11 cellular contexts compared by ENCODE assay signal in the genomic region with DNA sequence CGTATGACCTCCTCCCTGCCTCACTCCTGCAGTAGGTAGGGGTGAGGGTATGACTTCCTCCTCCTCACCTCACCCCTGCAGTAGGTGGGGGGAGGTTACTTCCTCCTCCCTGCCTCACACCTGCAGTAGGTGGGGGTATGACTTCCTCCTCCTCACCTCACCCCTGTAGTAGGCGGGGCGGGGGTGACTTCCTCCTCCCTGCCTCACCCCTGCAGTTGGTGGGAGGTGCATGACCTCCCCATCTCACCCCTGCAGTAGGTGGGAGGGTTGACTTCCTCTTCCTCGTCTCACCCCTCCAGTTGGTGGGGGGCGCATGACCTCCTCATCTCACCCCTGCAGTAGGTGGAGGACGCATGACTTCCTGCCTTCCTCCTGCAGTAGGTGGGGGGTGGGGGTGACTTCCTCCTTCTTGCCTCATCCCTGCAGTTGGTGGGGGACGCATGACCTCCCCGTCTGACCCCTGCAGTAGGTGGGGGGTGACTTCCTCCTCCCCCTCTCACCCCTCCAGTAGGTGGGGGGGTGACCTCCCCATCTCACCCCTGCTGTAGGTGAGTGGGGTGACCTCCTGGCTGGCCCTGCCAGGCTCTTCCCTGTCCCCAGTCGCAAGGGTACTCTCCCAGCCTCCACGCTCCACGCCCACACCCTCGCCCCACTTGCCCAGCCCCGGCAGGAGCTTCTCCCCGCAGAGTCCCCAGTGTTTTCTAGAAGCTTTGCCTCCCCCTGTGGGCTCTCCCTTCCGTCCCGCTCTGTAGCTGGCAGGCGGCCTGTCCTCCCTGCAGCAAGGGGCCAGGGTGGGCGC. TPM values are rescaled to one million over a fixed set of nuclear protein-coding genes. Genes with fewer than 3 reads are reported as not detected.
DNase-seq lines count a peak whose midpoint lies in the region; ATAC-seq, FAIRE-seq and TF ChIP-seq lines count a peak whose summit lies in the region.
"Had no signal": no experiment of that assay in that cellular context is flagged by ENCODE, and none has a peak within 500 bp of the region (broad histone marks: within the 10 kb centered on the region; RNA-seq: fewer than 3 reads in every experiment).

No MANE protein-coding gene starts in this region.

- H3K27ac ChIP-seq in CD8-positive, alpha-beta T cell (ENCODE audit: low read depth, low read length): no peak overlapping the region
- no peak overlapping the region for H3K27ac ChIP-seq in Karpas-422 (ENCODE audit: low read length)
- no peak overlapping the region for H3K27ac ChIP-seq in K562 (ENCODE audit: extremely low read depth, low read depth, low read length)
- H3K27ac ChIP-seq in trophoblast cell (ENCODE audit: low read depth, low read length): no peak overlapping the region
- H3K27ac ChIP-seq in ascending aorta: no peak overlapping the region

- no peak for TF ChIP-seq POLR2A in K562 (conservative IDR thresholded peaks at IDR 0.05)

- H2AK5ac ChIP-seq in trophoblast cell (ENCODE audit: low read length): no peak overlapping the region

- ATAC-seq in CD8-positive, alpha-beta T cell: peak; percentile 7
- no peak for ATAC-seq in K562

- no peak overlapping the region for H4K8ac ChIP-seq in trophoblast cell (ENCODE audit: low read depth, low read length)

- no peak overlapping the region for H3K4me2 ChIP-seq in Karpas-422 (ENCODE audit: low read depth, low read length, poor library complexity, severe bottlenecking)
- no peak overlapping the region for H3K4me2 ChIP-seq in K562 (ENCODE audit: insufficient read depth, low read length)
- H3K4me2 ChIP-seq in trophoblast cell (ENCODE audit: low read length): no peak overlapping the region

- FAIRE-seq in K562 (lab: Jason Lieb, UNC): no peak

- no peaks in the 10 kb centered on the region for H3K9me2 ChIP-seq in Karpas-422 (replicated peaks; ENCODE audit: insufficient read depth, low read length)

- no peaks in the 10 kb centered on the region for H3K27me3 Mint-ChIP-seq in CD8-positive, alpha-beta T cell (ENCODE audit: low read depth)

- no TSS peak for BruUV-seq in K562 (replicated peaks; lab: Mats Ljungman, UMichigan)

- H3K9me3 ChIP-seq in CD8-positive, alpha-beta T cell (ENCODE audit: low read length): no peaks in the 10 kb centered on the region
- H3K9me3 ChIP-seq in Karpas-422 (ENCODE audit: low read length): no peaks in the 10 kb centered on the region
- H3K9me3 ChIP-seq in K562 (replicated peaks; ENCODE audit: control insufficient read depth, insufficient read depth, low read depth, low read length): no peaks in the 10 kb centered on the region
- peaks cover 2% of the 10 kb centered on the region for H3K9me3 ChIP-seq in trophoblast cell (ENCODE audit: insufficient read depth, low read depth, low read length)
- H3K9me3 ChIP-seq in ascending aorta: no peaks in the 10 kb centered on the region
- H3K9me3 ChIP-seq: Peyer's patch, tibial artery had no signal

- H4K91ac ChIP-seq in trophoblast cell (ENCODE audit: low read depth, low read length): no peak overlapping the region

- no peaks in the 10 kb centered on the region for H3K79me1 ChIP-seq in trophoblast cell (ENCODE audit: low read length)

- no peaks in the 10 kb centered on the region for H3K27me3 ChIP-seq in CD8-positive, alpha-beta T cell (ENCODE audit: insufficient read depth, low read length)
- H3K27me3 ChIP-seq in Karpas-422 (ENCODE audit: low read length): no peaks in the 10 kb centered on the region
- no peaks in the 10 kb centered on the region for H3K27me3 ChIP-seq in K562 (ENCODE audit: control insufficient read depth in 2 of 2, insufficient read depth in 2 of 2, low read length in 2 of 2)
- no peaks in the 10 kb centered on the region for H3K27me3 ChIP-seq in trophoblast cell (ENCODE audit: insufficient read depth, low read length)
- H3K27me3 ChIP-seq in ascending aorta: no peaks in the 10 kb centered on the region
- H3K27me3 ChIP-seq: Peyer's patch, tibial artery had no signal

- no peak for TF ChIP-seq RAD21 in K562 (CRISPR knock-in tag; conservative IDR thresholded peaks at IDR 0.05 in 1 of 2, IDR thresholded peaks at IDR 0.05 in 1 of 2)

- H3K23ac ChIP-seq in trophoblast cell (ENCODE audit: low read length): no peak overlapping the region

- no peak overlapping the region for H3K18ac ChIP-seq in trophoblast cell (ENCODE audit: low read length)

- H4K20me1 ChIP-seq in Karpas-422 (ENCODE audit: insufficient read depth, low read depth, low read length) (peaks cover 26% of the 10 kb centered on the region), K562 (replicated peaks; ENCODE audit: control insufficient read depth, insufficient read depth, low read length) (no peaks in the 10 kb centered on the region; the same call in 1 of the 2 replicates)

- peaks cover 43% of the 10 kb centered on the region for H3K4me1 ChIP-seq in CD8-positive, alpha-beta T cell (ENCODE audit: insufficient read depth, low read length)
- H3K4me1 ChIP-seq in Karpas-422 (ENCODE audit: low read length) (no peaks in the 10 kb centered on the region), K562 (replicated peaks in 1 of 2; ENCODE audit: control insufficient read depth in 2 of 2, insufficient read depth in 2 of 2, low read length in 2 of 2) (peaks cover 0 to 11% of the 10 kb centered on the region in 2 experiments; a peak in 3 of 5 replicates), trophoblast cell (ENCODE audit: control insufficient read depth in 1 of 2, insufficient read depth in 2 of 2, low read length in 2 of 2) (no peaks in the 10 kb centered on the region), ascending aorta (peaks cover 0 to 15% of the 10 kb centered on the region in 2 donors)

- no peak overlapping the region for H2BK12ac ChIP-seq in trophoblast cell (ENCODE audit: low read length)

- no peaks in the 10 kb centered on the region for H3K36me3 ChIP-seq in CD8-positive, alpha-beta T cell (ENCODE audit: insufficient read depth, low read length)
- H3K36me3 ChIP-seq in Karpas-422 (ENCODE audit: insufficient read depth, low read length): no peaks in the 10 kb centered on the region
- no peaks in the 10 kb centered on the region for H3K36me3 ChIP-seq in K562 (ENCODE audit: control insufficient read depth, insufficient read depth, low read length)
- H3K36me3 ChIP-seq in trophoblast cell (ENCODE audit: control insufficient read depth in 1 of 2, insufficient read depth in 2 of 2, low read length in 2 of 2): no peaks in the 10 kb centered on the region
- H3K36me3 ChIP-seq in ascending aorta: no peaks in the 10 kb centered on the region
- H3K36me3 ChIP-seq: Peyer's patch, tibial artery had no signal

- in situ Hi-C loops in K562 (cut with MboI): no loop called here

- no peak overlapping the region for H4K12ac ChIP-seq in trophoblast cell (ENCODE audit: low read depth, low read length)

- no peak overlapping the region for H3K4me3 Mint-ChIP-seq in CD8-positive, alpha-beta T cell

- no peaks in the 10 kb centered on the region for H3K9me3 Mint-ChIP-seq in CD8-positive, alpha-beta T cell

- DNase-seq in CD8-positive, alpha-beta T cell: peak in 1 of 7 experiments; percentile 36
- DNase-seq in Karpas-422 (peak; percentile 49), K562 (ENCODE audit: extremely low read depth in 1 of 4, low spot score in 3 of 4) (peak in 2 of 4 experiments; percentile 6 to 8), trophoblast cell (no peak), posterior vena cava (ENCODE audit: low spot score) (no peak), kidney glomerular epithelial cell (lab: John Stamatoyannopoulos, UW) (no peak), ascending aorta (ENCODE audit: low spot score in 2 of 2) (no peak)
- DNase-seq in stimulated activated CD4-positive, alpha-beta T cell treated with anti-CD3 and anti-CD28 coated beads, Interleukin-2, amount 100 ng/mL, for 24 hours: no peak
- DNase-seq: foreskin fibroblast, Peyer's patch, tibial artery had no signal

- intact Hi-C loops in CD8-positive, alpha-beta T cell (cut with DNase I, micrococcal nuclease): loop anchor here (2.0 to 10.0 kb wide), 4 partner anchors 179 to 1095 kb away; no protein-coding TSS in a partner anchor
- intact Hi-C loops in K562 (cut with micrococcal nuclease): no loop called here
- intact Hi-C loops in posterior vena cava (cut with DNase I): loop anchor here in 1 of 2 donors (2.0 kb wide), 1 partner anchor 39 kb away; the partner anchor contains the start of gene TSHZ1
- intact Hi-C loops in ascending aorta (cut with DNase I): no loop called here

- H3K4me3 ChIP-seq in CD8-positive, alpha-beta T cell (ENCODE audit: low read depth, low read length): no peak overlapping the region
- H3K4me3 ChIP-seq in Karpas-422 (ENCODE audit: low read length) (no peak overlapping the region), K562 (no peak overlapping the region), trophoblast cell (ENCODE audit: low read depth, low read length) (peak overlapping the region; percentile 31), ascending aorta (no peak overlapping the region)
- H3K4me3 ChIP-seq: Peyer's patch, tibial artery had no signal

- no peak overlapping the region for H3K14ac ChIP-seq in trophoblast cell (ENCODE audit: low read length)

- POLR2A ChIA-PET in CD8-positive, alpha-beta T cell (lab: Charles Lee): interaction anchor here (0.6 kb wide), 1 partner anchor 37 kb away, joined by 3 read pairs; no protein-coding TSS in a partner anchor
- POLR2A ChIA-PET in K562 (lab: Yijun Ruan, JAX): no interaction called here

- H3K4me1 Mint-ChIP-seq in CD8-positive, alpha-beta T cell (ENCODE audit: low read depth): peaks cover 78% of the 10 kb centered on the region

- no peak overlapping the region for H3K9ac ChIP-seq in Karpas-422 (ENCODE audit: low read length)
- no peak overlapping the region for H3K9ac ChIP-seq in K562 (ENCODE audit: insufficient read depth in 1 of 2, low read depth in 2 of 2, low read length in 2 of 2)
- H3K9ac ChIP-seq in trophoblast cell (ENCODE audit: low read length): no peak overlapping the region

- H2BK5ac ChIP-seq in trophoblast cell (ENCODE audit: low read depth, low read length, poor library complexity): no peak overlapping the region

- H2AFZ ChIP-seq in Karpas-422 (ENCODE audit: low read length) (no peak overlapping the region), K562 (ENCODE audit: low read depth, low read length) (no peak overlapping the region), trophoblast cell (ENCODE audit: insufficient read depth, low read length, poor library complexity) (no peak overlapping the region)

- no peaks in the 10 kb centered on the region for H3K9me1 ChIP-seq in K562 (ENCODE audit: control insufficient read depth, insufficient read depth, low read length)

- TF ChIP-seq EP300 in K562 (IDR thresholded peaks at IDR 0.05; ENCODE audit: low read length): no peak

- WGBS in K562 (ENCODE audit: insufficient coverage, low coverage, missing lambda C conversion rate): 80% methylated on average over 1 of the region's 18 CpGs
- WGBS in trophoblast cell (ENCODE audit: extremely low coverage, insufficient coverage, insufficient read length): no CpG with 5 or more reads among the region's 18 CpGs

- H3K27ac Mint-ChIP-seq in CD8-positive, alpha-beta T cell: peak overlapping the region; percentile 70

- H3K4ac ChIP-seq in trophoblast cell (ENCODE audit: low read depth, low read length): no peak overlapping the region

- H2BK120ac ChIP-seq in trophoblast cell (ENCODE audit: insufficient read depth, low read length, poor library complexity): no peak overlapping the region

- CTCF ChIA-PET in CD8-positive, alpha-beta T cell (lab: Charles Lee): no interaction called here
- CTCF ChIA-PET in K562 (lab: Yijun Ruan, JAX; ENCODE audit: low intra/inter-chr PET ratio): no interaction called here

- H3K79me2 ChIP-seq in Karpas-422 (ENCODE audit: low read length) (no peaks in the 10 kb centered on the region), K562 (ENCODE audit: control insufficient read depth, insufficient read depth, low read length) (no peaks in the 10 kb centered on the region; the same call in 2 of the 3 replicates), trophoblast cell (ENCODE audit: control insufficient read depth, insufficient read depth, low read length, poor library complexity) (no peaks in the 10 kb centered on the region)

- no peaks in the 10 kb centered on the region for H3K36me3 Mint-ChIP-seq in CD8-positive, alpha-beta T cell

- no peak for TF ChIP-seq CTCF in CD8-positive, alpha-beta T cell (IDR thresholded peaks at IDR 0.05)
- TF ChIP-seq CTCF in K562 (IDR thresholded peaks at IDR 0.05 in 2 of 3, conservative IDR thresholded peaks at IDR 0.05 in 1 of 3; ENCODE audit: insufficient read depth in 2 of 3, low read depth in 1 of 3, low read length in 3 of 3) (no peak), ascending aorta (IDR thresholded peaks at IDR 0.05) (no peak)

RNA-seq across cellular contexts. Expression of gene TSHZ1, which starts 39.3 kb away (rescaled TPM):
- total RNA-seq in CD8-positive, alpha-beta T cell: 10 to 100 TPM; 21.5 to 23.4 TPM
- 4.7 and 5.7 TPM in 2 replicates for total RNA-seq in Karpas-422 (2014; rRNA removed; shearing (Covaris generic); ENCODE audit: low replicate concordance)
- 1.8 and 2.1 TPM in 2 replicates for total RNA-seq in K562 (2011; cell fraction: chromatin; rRNA removed; ENCODE audit: low replicate concordance)
- total RNA-seq in K562 (2011; cell fraction: nucleolus; rRNA removed): 1.0 and 1.4 TPM in 2 replicates
- total RNA-seq in K562 (2011; cell fraction: nucleoplasm; rRNA removed): 1.5 and 1.9 TPM in 2 replicates
- total RNA-seq in K562 (2014; rRNA removed) (4.1 and 4.8 TPM in 2 replicates), K562 (2014; rRNA removed; fragmentation: Illumina TruSeq; extraction: Trizol) (2.7 TPM in 2 replicates), K562 (2015; rRNA removed; fragmentation: Illumina TruSeq; extraction: Trizol) (3.6 TPM in 2 replicates), K562 (2021) (6.3 and 7.2 TPM in 2 replicates), posterior vena cava (10 to 100 TPM; 18.5 to 19.0 TPM), ascending aorta (13.3 TPM)
- polyA plus RNA-seq in K562 (2011; rRNA removed) (1.5 and 2.5 TPM in 2 replicates), K562 (2014; fragmentation: Illumina TruSeq; extraction: Trizol) (4.5 and 5.3 TPM in 2 replicates), K562 (2014; fragmentation: Nextera tagmentation; extraction: Ambion mirVana) (1 to 10 TPM; 1.1 TPM), K562 (2014; rRNA removed) (2.6 and 2.9 TPM in 2 replicates)
- 2.0 TPM in 2 replicates for polyA plus RNA-seq in K562 (2011; cell fraction: cytosol; rRNA removed)
- polyA plus RNA-seq in K562 (2011; cell fraction: nucleus; rRNA removed): 2.0 and 2.4 TPM in 2 replicates
- polyA plus RNA-seq in K562 (2012): 4.6 and 5.5 TPM in 2 replicates
- polyA minus RNA-seq in K562 (2011; rRNA and poly(A)+ RNA removed): 1.9 and 2.6 TPM in 2 replicates
- 3.2 and 4.6 TPM in 2 replicates for polyA minus RNA-seq in K562 (2011; cell fraction: cytosol; rRNA and poly(A)+ RNA removed)
- polyA minus RNA-seq in K562 (2011; cell fraction: nucleus; rRNA and poly(A)+ RNA removed): 1.9 and 2.7 TPM in 2 replicates
- 1.2 and 1.4 TPM in 2 replicates for polyA plus RNA-seq in trophoblast cell (2013)

RNA-seq across cellular contexts. Expression of gene PTGR3, which starts 40.9 kb away (rescaled TPM):
- total RNA-seq in CD8-positive, alpha-beta T cell: 1 to 10 TPM; 6.3 to 7.8 TPM
- 6.6 and 17.7 TPM in 2 replicates for total RNA-seq in Karpas-422 (2014; rRNA removed; shearing (Covaris generic); ENCODE audit: low replicate concordance)
- total RNA-seq in K562 (2011; cell fraction: chromatin; rRNA removed; ENCODE audit: low replicate concordance): 19.9 and 21.0 TPM in 2 replicates
- 8.7 and 10.8 TPM in 2 replicates for total RNA-seq in K562 (2011; cell fraction: nucleolus; rRNA removed)
- total RNA-seq in K562 (2011; cell fraction: nucleoplasm; rRNA removed): 13.4 and 16.2 TPM in 2 replicates
- 5.7 and 8.8 TPM in 2 replicates for total RNA-seq in K562 (2014; rRNA removed)
- 15.3 and 16.4 TPM in 2 replicates for total RNA-seq in K562 (2014; rRNA removed; fragmentation: Illumina TruSeq; extraction: Trizol)
- 9.7 and 9.9 TPM in 2 replicates for total RNA-seq in K562 (2015; rRNA removed; fragmentation: Illumina TruSeq; extraction: Trizol)
- total RNA-seq in K562 (2021): 29.9 and 32.3 TPM in 2 replicates
- polyA plus RNA-seq in K562 (2011; rRNA removed): 29.9 and 32.1 TPM in 2 replicates
- polyA plus RNA-seq in K562 (2011; cell fraction: cytosol; rRNA removed): 14.2 and 21.6 TPM in 2 replicates
- polyA plus RNA-seq in K562 (2011; cell fraction: nucleus; rRNA removed): 24.9 and 28.3 TPM in 2 replicates
- 20.7 and 23.2 TPM in 2 replicates for polyA plus RNA-seq in K562 (2012)
- 22.7 and 23.8 TPM in 2 replicates for polyA plus RNA-seq in K562 (2014; fragmentation: Illumina TruSeq; extraction: Trizol)
- polyA plus RNA-seq in K562 (2014; fragmentation: Nextera tagmentation; extraction: Ambion mirVana): 1 to 10 TPM; 4.1 to 5.7 TPM
- polyA plus RNA-seq in K562 (2014; rRNA removed): 13.9 and 21.0 TPM in 2 replicates
- polyA minus RNA-seq in K562 (2011; rRNA and poly(A)+ RNA removed): 35.1 and 37.3 TPM in 2 replicates
- 10.6 and 18.4 TPM in 2 replicates for polyA minus RNA-seq in K562 (2011; cell fraction: cytosol; rRNA and poly(A)+ RNA removed)
- 10.1 and 23.2 TPM in 2 replicates for polyA minus RNA-seq in K562 (2011; cell fraction: nucleus; rRNA and poly(A)+ RNA removed)
- 2.7 and 3.5 TPM in 2 replicates for polyA plus RNA-seq in trophoblast cell (2013)
- 10 to 100 TPM; 13.7 to 15.8 TPM for total RNA-seq in posterior vena cava
- total RNA-seq in ascending aorta: 10.1 TPM

Comparison
In these comparisons a context has a peak if more than half of its experiments do, and no peak if none do; other contexts are left out.
1. intact Hi-C loops: an anchor here in CD8-positive, alpha-beta T cell (2.0 to 10.0 kb wide); none called in K562 and ascending aorta.